In genomic region chr3:135559802-135560201, GRCh38 we compare ENCODE assay signal across 1 cellular context.
TF ChIP-seq lines count a peak whose summit lies in the region.

No MANE protein-coding gene starts in this region.

TF ChIP-seq in H1, 55 proteins besides CTCF, POLR2A, EP300 and RAD21:
- TF ChIP-seq CHD2 (IDR thresholded peaks at IDR 0.05; ENCODE audit: low read length): no peak
- no peak for TF ChIP-seq ASH2L (IDR thresholded peaks at IDR 0.05; ENCODE audit: low read length)
- TF ChIP-seq CBX8 (IDR thresholded peaks at IDR 0.05; ENCODE audit: borderline replicate concordance, low read depth, low read length): no peak
